ENCODE assay signal across 23 cellular contexts in the genomic region with DNA sequence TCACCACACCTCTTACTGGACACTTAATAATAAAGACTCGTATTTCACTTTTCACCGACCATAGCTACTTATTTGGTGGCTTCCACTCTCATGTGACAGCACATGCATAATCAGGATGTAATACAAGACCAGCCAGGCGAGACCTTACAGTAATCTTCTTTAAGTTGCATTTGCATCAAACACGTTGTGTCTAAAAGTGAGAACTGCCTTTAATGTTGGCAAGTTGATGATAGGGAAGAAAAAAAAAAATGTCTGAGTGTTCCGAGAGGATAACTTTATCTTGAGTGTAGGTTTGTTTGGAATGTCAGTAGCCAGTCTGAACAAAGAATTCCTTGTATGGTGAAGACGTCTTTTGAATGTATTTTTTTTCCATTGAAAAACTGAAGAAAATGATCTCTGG.
DNase-seq lines count a peak whose midpoint lies in the region; ATAC-seq and TF ChIP-seq lines count a peak whose summit lies in the region.
"Had no signal": no experiment of that assay in that cellular context is flagged by ENCODE, and none has a peak within 500 bp of the region (broad histone marks: within the 10 kb centered on the region; RNA-seq: fewer than 3 reads in every experiment).

No MANE protein-coding gene starts in this region.

- TF ChIP-seq POLR2A in esophagus squamous epithelium (IDR thresholded peaks at IDR 0.05) = no peak
- TF ChIP-seq POLR2A in stomach (IDR thresholded peaks at IDR 0.05) = no peak

- TF ChIP-seq EP300 in stomach (IDR thresholded peaks at IDR 0.05) = no peak

- WGBS in esophagus squamous epithelium, 2 donors = 65 to 76% methylated on average over 6 of the region's 6 CpGs
- 35 to 58% (median 42%) methylated on average over 6 of the region's 6 CpGs for WGBS in stomach, 5 donors

- H3K4me3 ChIP-seq in WERI-Rb-1 (ENCODE audit: low read depth, low read length) (no peak overlapping the region), esophagus squamous epithelium (no peak overlapping the region), stomach (no peak overlapping the region)
- H3K4me3 ChIP-seq: esophagus muscularis mucosa, psoas muscle had no signal

- H3K36me3 ChIP-seq in WERI-Rb-1 (no peaks in the 10 kb centered on the region), esophagus squamous epithelium (no peaks in the 10 kb centered on the region), stomach (no peaks in the 10 kb centered on the region)
- H3K36me3 ChIP-seq: esophagus muscularis mucosa had no signal

- ATAC-seq in HG03354 (IDR thresholded peaks at IDR 0.05; ENCODE audit: poor library complexity, severe bottlenecking, unreplicated experiment) = no peak
- ATAC-seq: activated T-cell treated with anti-CD3 and anti-CD28 coated beads, Interleukin-2, amount 50 U/mL, for 72 hours; psoas muscle; stimulated activated naive CD8-positive, alpha-beta T cell treated with anti-CD3 and anti-CD28 coated beads, Interleukin-15, amount 100 ng/mL, for 72 hours had no signal

- H3K9me3 ChIP-seq in WERI-Rb-1 (ENCODE audit: severe bottlenecking) (no peaks in the 10 kb centered on the region), esophagus squamous epithelium (no peaks in the 10 kb centered on the region), stomach (no peaks in the 10 kb centered on the region)
- H3K9me3 ChIP-seq: esophagus muscularis mucosa, psoas muscle, SK-N-SH had no signal

- H3K27me3 ChIP-seq in WERI-Rb-1 (ENCODE audit: insufficient read depth, low read depth, severe bottlenecking) = no peaks in the 10 kb centered on the region
- H3K27me3 ChIP-seq in esophagus squamous epithelium = no peaks in the 10 kb centered on the region
- no peaks in the 10 kb centered on the region for H3K27me3 ChIP-seq in stomach
- H3K27me3 ChIP-seq: esophagus muscularis mucosa had no signal

- TF ChIP-seq CTCF in WERI-Rb-1 (IDR thresholded peaks at IDR 0.05; ENCODE audit: low read depth, low read length) (no peak), esophagus squamous epithelium (IDR thresholded peaks at IDR 0.05) (no peak), stomach (IDR thresholded peaks at IDR 0.05) (no peak)

- H3K27ac ChIP-seq in WERI-Rb-1 (no peak overlapping the region), esophagus squamous epithelium (no peak overlapping the region), stomach (no peak overlapping the region)
- H3K27ac ChIP-seq: 22Rv1, esophagus muscularis mucosa, psoas muscle had no signal

- DNase-seq in DMS 273 (lab: John Stamatoyannopoulos, UW; ENCODE audit: unreplicated experiment) = peak; percentile 25
- no peak for DNase-seq in DMS 273 treated with DMSO at 0.1 percent for 48 hours (lab: John Stamatoyannopoulos, UW)
- DNase-seq in WERI-Rb-1 = peak; percentile 6
- DNase-seq in kidney tubule cell (ENCODE audit: low spot score) = peak; percentile 25
- DNase-seq in esophagus squamous epithelium (lab: John Stamatoyannopoulos, UW) = no peak
- no peak for DNase-seq in stomach
- DNase-seq in MV-4-11 (lab: John Stamatoyannopoulos, UW) = no peak
- DNase-seq: activated CD4-positive, CD25-positive, alpha-beta regulatory T cell treated with anti-CD3 and anti-CD28 coated beads, Interleukin-2, amount 50 U/mL, for 72 hours; activated CD8-positive, alpha-beta memory T cell treated with anti-CD3 and anti-CD28 coated beads for 24 hours; activated T-cell treated with anti-CD3 and anti-CD28 coated beads, Interleukin-2, amount 50 U/mL, for 72 hours; effector memory CD4-positive, alpha-beta T cell; glutamatergic neuron; left cardiac atrium; NCI-H1694 treated with DMSO at 0.1 percent for 48 hours; NCI-H2227 treated with DMSO at 0.1 percent for 48 hours; psoas muscle; small intestine; stimulated activated CD4-positive, alpha-beta T cell treated with anti-CD3 and anti-CD28 coated beads, Interleukin-4, amount 100 ng/mL, for 24 hours; stimulated activated naive CD8-positive, alpha-beta T cell treated with anti-CD3 and anti-CD28 coated beads, Interleukin-15, amount 100 ng/mL, for 72 hours had no signal

- intact Hi-C loops in esophagus squamous epithelium (cut with DNase I) = no loop called here
- intact Hi-C loops in stomach (cut with DNase I; ENCODE audit: low total_unique reads) = no loop called here

- H3K4me1 ChIP-seq in esophagus squamous epithelium (no peaks in the 10 kb centered on the region), stomach (no peaks in the 10 kb centered on the region)
- H3K4me1 ChIP-seq: esophagus muscularis mucosa, psoas muscle had no signal

Comparison
In these comparisons a context has a peak if more than half of its experiments do, and no peak if none do; other contexts are left out.
1. DNase-seq: peak in DMS 273 (single experiment), WERI-Rb-1 (single experiment) and kidney tubule cell (single experiment); none in DMS 273 treated with DMSO at 0.1 percent for 48 hours (single experiment), esophagus squamous epithelium (single experiment), stomach (single experiment) and MV-4-11 (single experiment).